15 cellular contexts compared by ENCODE assay signal in the genomic region with DNA sequence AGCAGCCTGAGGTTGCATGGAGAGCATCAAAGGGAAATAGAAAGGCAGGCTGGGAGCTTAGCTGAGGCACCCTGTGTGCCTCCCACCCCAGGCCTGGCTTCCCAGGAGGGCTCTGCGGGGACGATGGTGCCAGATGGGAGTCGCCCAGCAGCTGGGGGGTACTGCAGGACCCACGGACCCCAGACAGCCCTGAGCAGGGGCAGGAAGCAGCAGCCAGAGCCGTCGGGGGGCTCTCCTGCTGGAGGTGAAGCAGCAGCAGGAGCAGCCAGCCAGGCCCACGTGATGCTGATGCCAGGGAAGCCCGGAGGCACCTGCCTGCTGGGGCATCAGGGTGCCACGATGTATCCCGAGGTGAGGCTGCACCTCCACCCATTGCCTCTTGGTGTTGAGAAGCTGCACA. TPM values are rescaled to one million over a fixed set of nuclear protein-coding genes. Genes with fewer than 3 reads are reported as not detected.
DNase-seq lines count a peak whose midpoint lies in the region; ATAC-seq lines count a peak whose summit lies in the region.
"Had no signal": no experiment of that assay in that cellular context is flagged by ENCODE, and none has a peak within 500 bp of the region (broad histone marks: within the 10 kb centered on the region; RNA-seq: fewer than 3 reads in every experiment).

No MANE protein-coding gene starts in this region.

- POLR2A ChIA-PET in T-cell (lab: Charles Lee) = no interaction called here

- H3K9me3 Mint-ChIP-seq in activated naive CD8-positive, alpha-beta T cell (ENCODE audit: low read depth) = no peaks in the 10 kb centered on the region
- no peaks in the 10 kb centered on the region for H3K9me3 Mint-ChIP-seq in activated naive CD8-positive, alpha-beta T cell treated with anti-CD3 and anti-CD28 coated beads, Interleukin-2, amount 50 U/mL, for 24 hours
- H3K9me3 Mint-ChIP-seq in T-cell = no peaks in the 10 kb centered on the region
- no peaks in the 10 kb centered on the region for H3K9me3 Mint-ChIP-seq in central memory CD8-positive, alpha-beta T cell
- H3K9me3 Mint-ChIP-seq in stimulated activated effector memory CD8-positive, alpha-beta T cell treated with anti-CD3 and anti-CD28 coated beads, Interleukin-12 subunit alpha, Interleukin-12 subunit beta, amount 100 ng/mL, for 72 hours = no peaks in the 10 kb centered on the region
- H3K9me3 Mint-ChIP-seq: CD4-positive, alpha-beta memory T cell; H9 had no signal

- DNase-seq in activated naive CD8-positive, alpha-beta T cell treated with anti-CD3 and anti-CD28 coated beads, Interleukin-2, amount 50 U/mL, for 24 hours = no peak
- DNase-seq in T-cell (no peak), T-helper 2 cell (no peak)
- no peak for DNase-seq in central memory CD8-positive, alpha-beta T cell (ENCODE audit: low spot score in 2 of 2)
- DNase-seq in stimulated activated effector memory CD8-positive, alpha-beta T cell treated with anti-CD3 and anti-CD28 coated beads, Interleukin-12 subunit alpha, Interleukin-12 subunit beta, amount 100 ng/mL, for 72 hours (ENCODE audit: low spot score in 2 of 2) = no peak
- DNase-seq: AML-193; CD4-positive, alpha-beta memory T cell; DMS153; DMS79; GDM1; GOT3; H9 had no signal

- no peaks in the 10 kb centered on the region for H3K36me3 Mint-ChIP-seq in activated naive CD8-positive, alpha-beta T cell
- H3K36me3 Mint-ChIP-seq in activated naive CD8-positive, alpha-beta T cell treated with anti-CD3 and anti-CD28 coated beads, Interleukin-2, amount 50 U/mL, for 24 hours (ENCODE audit: low read depth) = no peaks in the 10 kb centered on the region
- no peaks in the 10 kb centered on the region for H3K36me3 Mint-ChIP-seq in T-cell
- H3K36me3 Mint-ChIP-seq in central memory CD8-positive, alpha-beta T cell (ENCODE audit: insufficient read depth) = no peaks in the 10 kb centered on the region
- H3K36me3 Mint-ChIP-seq in stimulated activated effector memory CD8-positive, alpha-beta T cell treated with anti-CD3 and anti-CD28 coated beads, Interleukin-12 subunit alpha, Interleukin-12 subunit beta, amount 100 ng/mL, for 72 hours = no peaks in the 10 kb centered on the region
- H3K36me3 Mint-ChIP-seq: CD4-positive, alpha-beta memory T cell had no signal

- H3K27me3 Mint-ChIP-seq in activated naive CD8-positive, alpha-beta T cell = peaks cover 21% of the 10 kb centered on the region
- peaks cover 43% of the 10 kb centered on the region for H3K27me3 Mint-ChIP-seq in activated naive CD8-positive, alpha-beta T cell treated with anti-CD3 and anti-CD28 coated beads, Interleukin-2, amount 50 U/mL, for 24 hours
- H3K27me3 Mint-ChIP-seq in T-cell = peaks cover 19 to 29% of the 10 kb centered on the region in 2 donors
- H3K27me3 Mint-ChIP-seq in central memory CD8-positive, alpha-beta T cell = peaks cover 63% of the 10 kb centered on the region

- CTCF ChIA-PET in T-cell (lab: Charles Lee) = no interaction called here

- no peak overlapping the region for H3K27ac Mint-ChIP-seq in activated naive CD8-positive, alpha-beta T cell
- no peak overlapping the region for H3K27ac Mint-ChIP-seq in activated naive CD8-positive, alpha-beta T cell treated with anti-CD3 and anti-CD28 coated beads, Interleukin-2, amount 50 U/mL, for 24 hours
- H3K27ac Mint-ChIP-seq in T-cell = no peak overlapping the region
- H3K27ac Mint-ChIP-seq in central memory CD8-positive, alpha-beta T cell (ENCODE audit: low read depth) = no peak overlapping the region
- H3K27ac Mint-ChIP-seq in stimulated activated effector memory CD8-positive, alpha-beta T cell treated with anti-CD3 and anti-CD28 coated beads, Interleukin-12 subunit alpha, Interleukin-12 subunit beta, amount 100 ng/mL, for 72 hours = peak overlapping the region; percentile 59
- H3K27ac Mint-ChIP-seq: H9 had no signal

- no peak for ATAC-seq in activated naive CD8-positive, alpha-beta T cell treated with anti-CD3 and anti-CD28 coated beads, Interleukin-2, amount 50 U/mL, for 24 hours
- ATAC-seq in T-cell (replicated peaks in 1 of 4) (no peak), HG03469 (IDR thresholded peaks at IDR 0.05; ENCODE audit: unreplicated experiment) (no peak)
- ATAC-seq in central memory CD8-positive, alpha-beta T cell (replicated peaks; ENCODE audit: extremely low read depth, poor library complexity, severe bottlenecking) = no peak
- ATAC-seq in stimulated activated effector memory CD8-positive, alpha-beta T cell treated with anti-CD3 and anti-CD28 coated beads, Interleukin-12 subunit alpha, Interleukin-12 subunit beta, amount 100 ng/mL, for 72 hours = no peak
- ATAC-seq: HepG2 had no signal

- H3K4me3 Mint-ChIP-seq in activated naive CD8-positive, alpha-beta T cell = peak overlapping the region; percentile 42
- no peak overlapping the region for H3K4me3 Mint-ChIP-seq in activated naive CD8-positive, alpha-beta T cell treated with anti-CD3 and anti-CD28 coated beads, Interleukin-2, amount 50 U/mL, for 24 hours
- peak overlapping the region in 2 of 3 donors; percentile 13 to 31 for H3K4me3 Mint-ChIP-seq in T-cell
- peak overlapping the region; percentile 30 for H3K4me3 Mint-ChIP-seq in central memory CD8-positive, alpha-beta T cell
- no peak overlapping the region for H3K4me3 Mint-ChIP-seq in stimulated activated effector memory CD8-positive, alpha-beta T cell treated with anti-CD3 and anti-CD28 coated beads, Interleukin-12 subunit alpha, Interleukin-12 subunit beta, amount 100 ng/mL, for 72 hours
- H3K4me3 Mint-ChIP-seq: H9 had no signal

- H3K4me1 Mint-ChIP-seq in activated naive CD8-positive, alpha-beta T cell (ENCODE audit: low read depth) = peaks cover 14% of the 10 kb centered on the region
- peaks cover 11% of the 10 kb centered on the region for H3K4me1 Mint-ChIP-seq in activated naive CD8-positive, alpha-beta T cell treated with anti-CD3 and anti-CD28 coated beads, Interleukin-2, amount 50 U/mL, for 24 hours
- peaks cover 15 to 18% (median 15%) of the 10 kb centered on the region in 3 donors for H3K4me1 Mint-ChIP-seq in T-cell
- peaks cover 15% of the 10 kb centered on the region for H3K4me1 Mint-ChIP-seq in central memory CD8-positive, alpha-beta T cell
- peaks cover 17% of the 10 kb centered on the region for H3K4me1 Mint-ChIP-seq in stimulated activated effector memory CD8-positive, alpha-beta T cell treated with anti-CD3 and anti-CD28 coated beads, Interleukin-12 subunit alpha, Interleukin-12 subunit beta, amount 100 ng/mL, for 72 hours

RNA-seq across cellular contexts. Expression of a gene that starts 20.4 kb away (rescaled TPM):
- 1 to 10 TPM in 1 of 5 donors, under 1 TPM in 4; 0.18 to 1.0 (median 0.35) TPM for total RNA-seq in T-cell

Comparison
In these comparisons a context has a peak if more than half of its experiments do, and no peak if none do; other contexts are left out.
1. H3K4me3 Mint-ChIP-seq: peak in activated naive CD8-positive, alpha-beta T cell (single experiment), T-cell (2 of 3) and central memory CD8-positive, alpha-beta T cell (single experiment); none in activated naive CD8-positive, alpha-beta T cell treated with anti-CD3 and anti-CD28 coated beads, Interleukin-2, amount 50 U/mL, for 24 hours (single experiment) and stimulated activated effector memory CD8-positive, alpha-beta T cell treated with anti-CD3 and anti-CD28 coated beads, Interleukin-12 subunit alpha, Interleukin-12 subunit beta, amount 100 ng/mL, for 72 hours (single experiment).